15 cellular contexts compared by ENCODE assay signal in the genomic region with DNA sequence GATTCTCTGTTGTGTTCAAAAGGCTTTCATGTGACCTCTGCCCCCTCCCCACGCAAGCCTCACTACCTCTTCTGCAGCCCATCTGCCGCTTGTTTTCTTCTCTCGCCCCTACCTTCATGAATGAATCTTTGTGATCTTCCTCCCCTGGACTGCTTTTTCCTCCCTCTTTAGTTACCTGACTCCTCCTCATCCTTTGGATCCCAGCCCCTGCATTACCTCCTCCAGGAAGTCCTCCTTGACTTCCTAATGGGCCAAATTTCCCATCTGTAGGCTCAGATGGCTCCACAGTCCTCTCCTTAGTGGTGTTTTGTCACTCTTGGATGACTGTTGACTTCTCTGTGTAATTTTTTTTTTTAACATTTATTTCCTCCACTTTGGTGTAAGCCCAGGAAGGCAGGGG. TPM values are rescaled to one million over a fixed set of nuclear protein-coding genes. Genes with fewer than 3 reads are reported as not detected.
DNase-seq lines count a peak whose midpoint lies in the region; ATAC-seq and TF ChIP-seq lines count a peak whose summit lies in the region.
"Had no signal": no experiment of that assay in that cellular context is flagged by ENCODE, and none has a peak within 500 bp of the region (broad histone marks: within the 10 kb centered on the region; RNA-seq: fewer than 3 reads in every experiment).

No MANE protein-coding gene starts in this region.

- H3K27ac ChIP-seq in left ventricle myocardium inferior (replicated peaks) (peak overlapping the region; percentile 24), heart right ventricle (peak overlapping the region in 1 of 10 donors; percentile 9)
- H3K27ac ChIP-seq: C4-2B, SJSA1 had no signal

- no peaks in the 10 kb centered on the region for H3K27me3 ChIP-seq in left ventricle myocardium inferior (ENCODE audit: low read depth)
- H3K27me3 ChIP-seq in heart right ventricle: no peaks in the 10 kb centered on the region

- intact Hi-C loops in left ventricle myocardium inferior (cut with micrococcal nuclease): no loop called here
- intact Hi-C loops in heart right ventricle (cut with DNase I): no loop called here

- no peaks in the 10 kb centered on the region for H3K9me3 Mint-ChIP-seq in activated naive CD8-positive, alpha-beta T cell treated with anti-CD3 and anti-CD28 coated beads for 36 hours
- no peaks in the 10 kb centered on the region for H3K9me3 Mint-ChIP-seq in mesothelial cell of epicardium
- no peaks in the 10 kb centered on the region for H3K9me3 Mint-ChIP-seq in stimulated activated naive CD8-positive, alpha-beta T cell treated with anti-CD3 and anti-CD28 coated beads, Interleukin-15, amount 100 ng/mL, for 72 hours

- peaks cover 14% of the 10 kb centered on the region for H3K4me1 Mint-ChIP-seq in activated naive CD8-positive, alpha-beta T cell treated with anti-CD3 and anti-CD28 coated beads for 36 hours
- peaks cover 11% of the 10 kb centered on the region for H3K4me1 Mint-ChIP-seq in mesothelial cell of epicardium
- H3K4me1 Mint-ChIP-seq in stimulated activated naive CD8-positive, alpha-beta T cell treated with anti-CD3 and anti-CD28 coated beads, Interleukin-15, amount 100 ng/mL, for 72 hours: peaks cover 24% of the 10 kb centered on the region

- TF ChIP-seq CTCF in left ventricle myocardium inferior (IDR thresholded peaks at IDR 0.05; ENCODE audit: borderline replicate concordance): no peak
- no peak for TF ChIP-seq CTCF in heart right ventricle (IDR thresholded peaks at IDR 0.05)
- TF ChIP-seq CTCF in mesothelial cell of epicardium (IDR thresholded peaks at IDR 0.05; ENCODE audit: unreplicated experiment): no peak

- H3K27me3 Mint-ChIP-seq in activated naive CD8-positive, alpha-beta T cell treated with anti-CD3 and anti-CD28 coated beads for 36 hours: peaks cover 17% of the 10 kb centered on the region
- H3K27me3 Mint-ChIP-seq in mesothelial cell of epicardium (ENCODE audit: low read depth): no peaks in the 10 kb centered on the region
- H3K27me3 Mint-ChIP-seq in stimulated activated naive CD8-positive, alpha-beta T cell treated with anti-CD3 and anti-CD28 coated beads, Interleukin-15, amount 100 ng/mL, for 72 hours: peaks cover 15% of the 10 kb centered on the region

- DNase-seq in left ventricle myocardium inferior: no peak
- no peak for DNase-seq in heart right ventricle
- no peak for DNase-seq in activated naive CD8-positive, alpha-beta T cell treated with anti-CD3 and anti-CD28 coated beads for 36 hours
- DNase-seq in mesothelial cell of epicardium (ENCODE audit: low spot score in 2 of 2, unreplicated experiment in 2 of 2): no peak
- no peak for DNase-seq in stimulated activated naive CD8-positive, alpha-beta T cell treated with anti-CD3 and anti-CD28 coated beads, Interleukin-15, amount 100 ng/mL, for 72 hours
- DNase-seq in NCI-H526 treated with DMSO at 0.1 percent for 48 hours (lab: John Stamatoyannopoulos, UW): no peak
- no peak for DNase-seq in NCI-H2227 treated with DMSO at 0.1 percent for 48 hours (lab: John Stamatoyannopoulos, UW)
- DNase-seq in stimulated activated CD4-positive, alpha-beta T cell treated with anti-CD3 and anti-CD28 coated beads, Interleukin-1b, Interleukin-23, amount 100 ng/mL, for 48 hours: no peak
- DNase-seq: EL, NCI-H1694 treated with DMSO at 0.1 percent for 48 hours, NCI-H510A treated with DMSO at 0.1 percent for 48 hours had no signal

- H3K4me3 ChIP-seq in left ventricle myocardium inferior (no peak overlapping the region), heart right ventricle (no peak overlapping the region)
- H3K4me3 ChIP-seq: SJSA1 had no signal

- 91 to 94% methylated on average over 3 of the region's 3 CpGs for WGBS in heart right ventricle, 2 donors

- H3K4me1 ChIP-seq in left ventricle myocardium inferior (peaks cover 92% of the 10 kb centered on the region), heart right ventricle (peaks cover 16 to 95% (median 71%) of the 10 kb centered on the region in 9 donors)
- H3K4me1 ChIP-seq: SJSA1 had no signal

- H3K36me3 Mint-ChIP-seq in activated naive CD8-positive, alpha-beta T cell treated with anti-CD3 and anti-CD28 coated beads for 36 hours: no peaks in the 10 kb centered on the region
- peaks cover 2% of the 10 kb centered on the region for H3K36me3 Mint-ChIP-seq in mesothelial cell of epicardium

- H3K27ac Mint-ChIP-seq in activated naive CD8-positive, alpha-beta T cell treated with anti-CD3 and anti-CD28 coated beads for 36 hours: no peak overlapping the region
- peak overlapping the region; percentile 18 for H3K27ac Mint-ChIP-seq in mesothelial cell of epicardium
- peak overlapping the region in 1 of 2 donors; percentile 79 for H3K27ac Mint-ChIP-seq in stimulated activated naive CD8-positive, alpha-beta T cell treated with anti-CD3 and anti-CD28 coated beads, Interleukin-15, amount 100 ng/mL, for 72 hours

- H3K4me3 Mint-ChIP-seq in activated naive CD8-positive, alpha-beta T cell treated with anti-CD3 and anti-CD28 coated beads for 36 hours: peak overlapping the region; percentile 32
- H3K4me3 Mint-ChIP-seq in mesothelial cell of epicardium: no peak overlapping the region
- peak overlapping the region; percentile 13 to 60 for H3K4me3 Mint-ChIP-seq in stimulated activated naive CD8-positive, alpha-beta T cell treated with anti-CD3 and anti-CD28 coated beads, Interleukin-15, amount 100 ng/mL, for 72 hours

- ATAC-seq in heart right ventricle: no peak
- no peak for ATAC-seq in stimulated activated naive CD8-positive, alpha-beta T cell treated with anti-CD3 and anti-CD28 coated beads, Interleukin-15, amount 100 ng/mL, for 72 hours
- ATAC-seq: HCT116, Panc1 had no signal

- H3K36me3 ChIP-seq in left ventricle myocardium inferior (no peaks in the 10 kb centered on the region), heart right ventricle (peaks cover 0 to 10% (median 0%) of the 10 kb centered on the region in 9 donors)
- H3K36me3 ChIP-seq: SJSA1 had no signal

- H3K9me3 ChIP-seq in left ventricle myocardium inferior (replicated peaks): no peaks in the 10 kb centered on the region
- no peaks in the 10 kb centered on the region for H3K9me3 ChIP-seq in heart right ventricle
- H3K9me3 ChIP-seq: SJSA1 had no signal

RNA-seq across cellular contexts. Expression of gene TSPAN18, which starts 10.9 kb away (rescaled TPM):
- total RNA-seq in left ventricle myocardium inferior (129 TPM), heart right ventricle (100 to 1,000 TPM in 4 of 10 donors, 10 to 100 TPM in 6; 74.2 to 140 (median 95.2) TPM), mesothelial cell of epicardium (45.4 to 51.3 TPM (median 47.4 TPM) in 3 replicates)
- 10 to 100 TPM; 37.7 to 42.6 TPM for polyA plus RNA-seq in heart right ventricle
- 1 to 10 TPM in 1 of 2 experiments, under 1 TPM in 1; 0.52 to 1.2 TPM for total RNA-seq in activated naive CD8-positive, alpha-beta T cell treated with anti-CD3 and anti-CD28 coated beads for 36 hours

Comparison
In these comparisons a context has a peak if more than half of its experiments do, and no peak if none do; other contexts are left out.
1. RNA of gene TSPAN18, which starts 10.9 kb away (total RNA-seq): 129 TPM in left ventricle myocardium inferior (single experiment), 74.2 to 140 TPM in heart right ventricle and 45.4 to 51.3 TPM in mesothelial cell of epicardium; 0.52 to 1.2 TPM in activated naive CD8-positive, alpha-beta T cell treated with anti-CD3 and anti-CD28 coated beads for 36 hours; every median in the first group is over 10 times any median in the second.